In genomic region chr22:41446639-41447434, GRCh38 we compare ENCODE assay signal across 8 cellular contexts. TPM values are rescaled to one million over a fixed set of nuclear protein-coding genes. Genes with fewer than 3 reads are reported as not detected.
DNase-seq lines count a peak whose midpoint lies in the region; ATAC-seq and TF ChIP-seq lines count a peak whose summit lies in the region.

Gene TOB2, minus strand, starts transcription at chr22:41446801. Its CDS starts 9,456 bp downstream, at chr22:41437345.

- POLR2A ChIA-PET in Caco-2 (lab: Charles Lee) (interaction anchor here (0.5 to 6.2 kb wide), 12 partner anchors 13 to 161 kb away, joined by 3 to 122 read pairs (median 4); partner anchors contain the start of genes ACO2, PHF5A, PMM1 and RANGAP1), RWPE1 (lab: Yijun Ruan, JAX; ENCODE audit: low non-redundant PET) (interaction anchor here (0.8 to 1.0 kb wide), 4 partner anchors 9 to 70 kb away, joined by 3 to 9 read pairs (median 3); partner anchors contain the start of genes ACO2 and PHF5A)
- POLR2A ChIA-PET in naive thymus-derived CD4-positive, alpha-beta T cell (lab: Charles Lee), result interaction anchor here (0.5 to 5.2 kb wide), 21 partner anchors 9 to 1168 kb away, joined by 3 to 143 read pairs (median 5); partner anchors contain the start of genes ACO2, DESI1, PHF5A and PMM1

- no peaks in the 10 kb centered on the region for H3K9me3 Mint-ChIP-seq in Caco-2 (ENCODE audit: unreplicated experiment)
- H3K9me3 Mint-ChIP-seq in naive thymus-derived CD4-positive, alpha-beta T cell, result peaks cover 0 to 8% (median 0%) of the 10 kb centered on the region in 11 donors
- H3K9me3 Mint-ChIP-seq in stimulated activated memory B cell treated with anti-CD40 and anti-IgM and Interleukin-4, amounts not matched to agents 10 μg/mL and 1 μg/mL and 100 μg/mL, for 72 hours, result no peaks in the 10 kb centered on the region

- peaks cover 73% of the 10 kb centered on the region for H3K36me3 Mint-ChIP-seq in Caco-2 (ENCODE audit: insufficient read depth, unreplicated experiment)
- H3K36me3 Mint-ChIP-seq in naive thymus-derived CD4-positive, alpha-beta T cell, result peaks cover 0 to 6% (median 0%) of the 10 kb centered on the region in 5 donors
- peaks cover 23% of the 10 kb centered on the region for H3K36me3 Mint-ChIP-seq in stimulated activated memory B cell treated with anti-CD40 and anti-IgM and Interleukin-4, amounts not matched to agents 10 μg/mL and 1 μg/mL and 100 μg/mL, for 72 hours

- H3K27me3 Mint-ChIP-seq in Caco-2 (ENCODE audit: insufficient read depth, unreplicated experiment), result no peaks in the 10 kb centered on the region
- no peaks in the 10 kb centered on the region for H3K27me3 Mint-ChIP-seq in naive thymus-derived CD4-positive, alpha-beta T cell
- no peaks in the 10 kb centered on the region for H3K27me3 Mint-ChIP-seq in stimulated activated memory B cell treated with anti-CD40 and anti-IgM and Interleukin-4, amounts not matched to agents 10 μg/mL and 1 μg/mL and 100 μg/mL, for 72 hours

- CTCF ChIA-PET in Caco-2 (lab: Charles Lee), result interaction anchor here (0.6 to 1.5 kb wide), 4 partner anchors 22 to 117 kb away, joined by 3 to 8 read pairs (median 4); partner anchors contain the start of genes ACO2 and PHF5A
- CTCF ChIA-PET in RWPE1 (lab: Yijun Ruan, JAX), result no interaction called here
- CTCF ChIA-PET in naive thymus-derived CD4-positive, alpha-beta T cell (lab: Charles Lee), result interaction anchor here (1.3 to 1.8 kb wide), 2 partner anchors 21 to 43 kb away, joined by 3 to 5 read pairs; partner anchors contain the start of genes ACO2 and PHF5A

- intact Hi-C loops in Caco-2 (cut with micrococcal nuclease; ENCODE audit: unreplicated experiment), result loop anchor here (1.0 kb wide), 1 partner anchor 161 kb away; the partner anchor contains the start of gene RANGAP1
- intact Hi-C loops in naive thymus-derived CD4-positive, alpha-beta T cell (cut with micrococcal nuclease), result loop anchor here (1.0 to 10.0 kb wide), 9 partner anchors 78 to 1402 kb away; partner anchors contain the start of genes CENPM (in 1 of the 2), DESI1 (in 1 of the 2), L3MBTL2 (in 1 of the 2) and MRTFA (in 1 of the 2)

- H3K27me3 ChIP-seq in Caco-2 (replicated peaks; ENCODE audit: control insufficient read depth, insufficient read depth, low read length), result no peaks in the 10 kb centered on the region
- no peaks in the 10 kb centered on the region for H3K27me3 ChIP-seq in naive thymus-derived CD4-positive, alpha-beta T cell (ENCODE audit: control insufficient read depth in 2 of 2, insufficient read depth in 2 of 2, low read length in 2 of 2)

- H3K9me3 ChIP-seq in Caco-2, result no peaks in the 10 kb centered on the region
- H3K9me3 ChIP-seq in naive thymus-derived CD4-positive, alpha-beta T cell (ENCODE audit: control insufficient read depth in 2 of 3, low read length in 3 of 3), result no peaks in the 10 kb centered on the region

- no peaks in the 10 kb centered on the region for H3K36me3 ChIP-seq in Caco-2 (ENCODE audit: control insufficient read depth, insufficient read depth, low read length)
- peaks cover 0 to 6% (median 0%) of the 10 kb centered on the region in 3 experiments for H3K36me3 ChIP-seq in naive thymus-derived CD4-positive, alpha-beta T cell (ENCODE audit: control insufficient read depth in 2 of 3, insufficient read depth in 3 of 3, low read length in 3 of 3)

- peak within 1 kb of the TSS; percentile 98 for H3K27ac Mint-ChIP-seq in Caco-2 (ENCODE audit: unreplicated experiment)
- H3K27ac Mint-ChIP-seq in naive thymus-derived CD4-positive, alpha-beta T cell, result peak within 1 kb of the TSS; percentile 93 to 99 (median 97)
- H3K27ac Mint-ChIP-seq in stimulated activated memory B cell treated with anti-CD40 and anti-IgM and Interleukin-4, amounts not matched to agents 10 μg/mL and 1 μg/mL and 100 μg/mL, for 72 hours, result peak within 1 kb of the TSS; percentile 98

- DNase-seq in Caco-2 (peak; percentile 94 to 97), LHCN-M2 (ENCODE audit: low read depth) (peak; percentile 91), RWPE1 (ENCODE audit: low spot score) (peak; percentile 80), fibroblast of gingiva (ENCODE audit: low read depth) (peak; percentile 98)
- DNase-seq in activated T-helper 1 cell treated with anti-CD3 and anti-CD28 coated beads, Interleukin-2, amount 50 U/mL, for 16 hours (ENCODE audit: low read depth in 1 of 2, low spot score in 1 of 2), result peak; percentile 90 to 92
- DNase-seq in naive thymus-derived CD4-positive, alpha-beta T cell, result peak; percentile 91 to 96 (median 94)

- H3K4me3 ChIP-seq in Caco-2 (ENCODE audit: low read depth, low read length), result peak within 1 kb of the TSS; percentile 93
- peak within 1 kb of the TSS; percentile 90 for H3K4me3 ChIP-seq in naive thymus-derived CD4-positive, alpha-beta T cell (ENCODE audit: low read length)

- TF ChIP-seq CTCF in Caco-2 (IDR thresholded peaks at IDR 0.05; ENCODE audit: insufficient read depth in 1 of 2, low read depth in 1 of 2, low read length in 1 of 2, severe bottlenecking in 1 of 2, unreplicated experiment in 1 of 2) (no peak), RWPE1 (conservative IDR thresholded peaks at IDR 0.05; ENCODE audit: low read depth) (no peak)

- no peaks in the 10 kb centered on the region; the same call in 1 of the 2 replicates for H3K4me1 ChIP-seq in Caco-2
- peaks cover 7% of the 10 kb centered on the region in 2 donors for H3K4me1 ChIP-seq in naive thymus-derived CD4-positive, alpha-beta T cell (ENCODE audit: control insufficient read depth in 2 of 2, insufficient read depth in 2 of 2, low read length in 2 of 2)

- BruUV-seq in Caco-2 (replicated peaks; lab: Mats Ljungman, UMichigan), result TSS peak; percentile 70

- peaks cover 9% of the 10 kb centered on the region for H3K4me1 Mint-ChIP-seq in Caco-2 (ENCODE audit: low read depth, unreplicated experiment)
- H3K4me1 Mint-ChIP-seq in naive thymus-derived CD4-positive, alpha-beta T cell, result peaks cover 6 to 36% (median 28%) of the 10 kb centered on the region in 7 donors
- H3K4me1 Mint-ChIP-seq in stimulated activated memory B cell treated with anti-CD40 and anti-IgM and Interleukin-4, amounts not matched to agents 10 μg/mL and 1 μg/mL and 100 μg/mL, for 72 hours, result peaks cover 40% of the 10 kb centered on the region

- H3K27ac ChIP-seq in RWPE1, result peak within 1 kb of the TSS; percentile 96
- H3K27ac ChIP-seq in naive thymus-derived CD4-positive, alpha-beta T cell (ENCODE audit: low read depth, low read length), result peak within 1 kb of the TSS; percentile 88

- ATAC-seq in GM21619 (IDR thresholded peaks at IDR 0.05; ENCODE audit: unreplicated experiment), result peak; percentile 32
- peak; percentile 84 for ATAC-seq in naive thymus-derived CD4-positive, alpha-beta T cell
- peak; percentile 77 for ATAC-seq in stimulated activated memory B cell treated with anti-CD40 and anti-IgM and Interleukin-4, amounts not matched to agents 10 μg/mL and 1 μg/mL and 100 μg/mL, for 72 hours

- peak within 1 kb of the TSS; percentile 99 for H3K4me3 Mint-ChIP-seq in Caco-2 (ENCODE audit: unreplicated experiment)
- peak within 1 kb of the TSS; percentile 92 to 98 (median 94) for H3K4me3 Mint-ChIP-seq in naive thymus-derived CD4-positive, alpha-beta T cell
- peak within 1 kb of the TSS; percentile 92 for H3K4me3 Mint-ChIP-seq in stimulated activated memory B cell treated with anti-CD40 and anti-IgM and Interleukin-4, amounts not matched to agents 10 μg/mL and 1 μg/mL and 100 μg/mL, for 72 hours

RNA-seq across cellular contexts. Expression of gene TOB2, which starts in this region (rescaled TPM):
- 49.0 and 52.5 TPM in 2 replicates for total RNA-seq in Caco-2 (2022)
- total RNA-seq in LHCN-M2 (2014; rRNA removed), result 17.8 and 22.9 TPM in 2 replicates
- polyA plus RNA-seq in LHCN-M2 (2012), result 17.6 TPM
- total RNA-seq in naive thymus-derived CD4-positive, alpha-beta T cell, result 10 to 100 TPM; 19.3 to 37.8 (median 29.8) TPM
- polyA plus RNA-seq in naive thymus-derived CD4-positive, alpha-beta T cell, result 1 to 10 TPM; 8.2 to 9.7 TPM

Comparison
In these comparisons a context has a peak if more than half of its experiments do, and no peak if none do; other contexts are left out.
1. Peak in every context shown above with its lines: DNase-seq, ATAC-seq, H3K4me3 ChIP-seq and H3K27ac ChIP-seq.
2. ATAC-seq: peak in every context shown above with its lines; median percentile 84 in naive thymus-derived CD4-positive, alpha-beta T cell; 77 in stimulated activated memory B cell treated with anti-CD40 and anti-IgM and Interleukin-4, amounts not matched to agents 10 μg/mL and 1 μg/mL and 100 μg/mL, for 72 hours; 32 in GM21619.